ENCODE assay signal across 1 cellular context in the genomic region with DNA sequence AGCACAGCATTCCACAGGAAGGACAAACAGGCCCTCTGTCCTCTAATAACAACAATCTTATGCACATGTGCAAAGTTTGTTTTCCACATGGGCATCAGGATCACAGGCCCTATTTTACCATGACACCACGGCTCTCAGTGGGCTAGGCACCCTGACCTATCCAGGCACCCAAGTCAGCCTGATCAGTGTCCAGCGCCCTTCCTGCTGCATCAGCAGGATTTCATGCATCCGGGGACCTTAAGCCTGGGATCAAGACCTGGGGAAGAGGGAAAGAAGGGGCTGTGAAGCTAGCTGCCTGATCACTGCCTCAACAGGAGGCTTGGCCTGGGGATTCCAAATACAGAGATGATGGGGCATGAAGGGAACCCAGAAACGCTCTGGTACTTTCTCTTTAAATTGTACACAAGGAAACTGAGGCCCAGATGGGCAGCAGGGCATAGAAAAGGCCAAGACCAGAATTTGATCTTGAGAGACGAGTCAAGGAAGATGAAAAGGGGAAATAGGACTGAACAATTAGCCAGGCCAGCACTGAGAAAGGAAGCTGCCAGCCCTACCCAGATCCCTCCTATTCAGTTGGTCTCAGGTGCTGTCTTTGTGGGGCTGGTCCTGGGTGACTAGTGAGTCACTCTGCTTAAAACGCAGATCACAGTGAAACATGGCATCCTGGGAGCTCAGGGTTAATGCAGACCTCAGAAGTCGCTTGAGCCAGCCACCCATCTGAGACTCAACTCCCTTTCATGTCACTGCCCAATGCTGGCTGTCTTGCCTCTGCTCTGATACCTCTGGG.
TF ChIP-seq lines count a peak whose summit lies in the region.

No MANE protein-coding gene starts in this region.

TF ChIP-seq in HepG2, 621 proteins besides CTCF, POLR2A, EP300 and RAD21:
- TF ChIP-seq HMG20B (CRISPR knock-in tag; conservative IDR thresholded peaks at IDR 0.05) = no peak
- TF ChIP-seq ZNF549 (CRISPR knock-in tag; IDR thresholded peaks at IDR 0.05) = no peak
- TF ChIP-seq, protein P1, sequence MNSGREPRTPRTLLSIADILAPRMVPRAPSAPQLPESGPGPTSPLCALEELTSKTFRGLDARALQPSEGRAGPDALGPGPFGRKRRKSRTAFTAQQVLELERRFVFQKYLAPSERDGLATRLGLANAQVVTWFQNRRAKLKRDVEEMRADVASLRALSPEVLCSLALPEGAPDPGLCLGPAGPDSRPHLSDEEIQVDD (CRISPR knock-in tag; IDR thresholded peaks at IDR 0.05; ENCODE audit: borderline replicate concordance) = no peak
- no peak for TF ChIP-seq ZNF558 (CRISPR knock-in tag; IDR thresholded peaks at IDR 0.05; ENCODE audit: borderline replicate concordance)
- TF ChIP-seq, protein P2, sequence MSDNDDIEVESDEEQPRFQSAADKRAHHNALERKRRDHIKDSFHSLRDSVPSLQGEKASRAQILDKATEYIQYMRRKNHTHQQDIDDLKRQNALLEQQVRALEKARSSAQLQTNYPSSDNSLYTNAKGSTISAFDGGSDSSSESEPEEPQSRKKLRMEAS (IDR thresholded peaks at IDR 0.05) = no peak
- TF ChIP-seq, protein P3, sequence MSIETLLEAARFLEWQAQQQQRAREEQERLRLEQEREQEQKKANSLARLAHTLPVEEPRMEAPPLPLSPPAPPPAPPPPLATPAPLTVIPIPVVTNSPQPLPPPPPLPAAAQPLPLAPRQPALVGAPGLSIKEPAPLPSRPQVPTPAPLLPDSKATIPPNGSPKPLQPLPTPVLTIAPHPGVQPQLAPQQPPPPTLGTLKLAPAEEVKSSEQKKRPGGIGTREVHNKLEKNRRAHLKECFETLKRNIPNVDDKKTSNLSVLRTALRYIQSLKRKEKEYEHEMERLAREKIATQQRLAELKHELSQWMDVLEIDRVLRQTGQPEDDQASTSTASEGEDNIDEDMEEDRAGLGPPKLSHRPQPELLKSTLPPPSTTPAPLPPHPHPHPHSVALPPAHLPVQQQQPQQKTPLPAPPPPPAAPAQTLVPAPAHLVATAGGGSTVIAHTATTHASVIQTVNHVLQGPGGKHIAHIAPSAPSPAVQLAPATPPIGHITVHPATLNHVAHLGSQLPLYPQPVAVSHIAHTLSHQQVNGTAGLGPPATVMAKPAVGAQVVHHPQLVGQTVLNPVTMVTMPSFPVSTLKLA (IDR thresholded peaks at IDR 0.05) = peak; percentile 75
- peak; percentile 44; the same call in 1 of the 2 replicates for TF ChIP-seq MAFF (IDR thresholded peaks at IDR 0.05; ENCODE audit: low read depth, low read length)
- TF ChIP-seq KMT2A (CRISPR knock-in tag; IDR thresholded peaks at IDR 0.05) = no peak
- TF ChIP-seq RBM39 (IDR thresholded peaks at IDR 0.05; ENCODE audit: low read depth, low read length, poor library complexity, severe bottlenecking) = no peak
- no peak for TF ChIP-seq JUN (CRISPR knock-in tag; IDR thresholded peaks at IDR 0.05)
- no peak for TF ChIP-seq NFKBIZ (CRISPR knock-in tag; IDR thresholded peaks at IDR 0.05)
- TF ChIP-seq ZNF75D (CRISPR knock-in tag; IDR thresholded peaks at IDR 0.05; ENCODE audit: borderline replicate concordance) = no peak
- TF ChIP-seq KDM5A (IDR thresholded peaks at IDR 0.05; ENCODE audit: borderline replicate concordance, low read length) = no peak
- TF ChIP-seq SRY (CRISPR knock-in tag; IDR thresholded peaks at IDR 0.05) = no peak
- TF ChIP-seq KLF6 (CRISPR knock-in tag; IDR thresholded peaks at IDR 0.05) = no peak
- peak; percentile 60 to 72 for TF ChIP-seq MAFK (conservative IDR thresholded peaks at IDR 0.05 in 1 of 2, IDR thresholded peaks at IDR 0.05 in 1 of 2; ENCODE audit: low read length in 2 of 2)
- TF ChIP-seq NFE2L1 (CRISPR knock-in tag; IDR thresholded peaks at IDR 0.05; ENCODE audit: borderline replicate concordance) = no peak
- TF ChIP-seq SALL1 (CRISPR knock-in tag; IDR thresholded peaks at IDR 0.05) = no peak
- TF ChIP-seq ZNF570 (CRISPR knock-in tag; IDR thresholded peaks at IDR 0.05; ENCODE audit: borderline replicate concordance) = no peak
- no peak for TF ChIP-seq ZNF616 (CRISPR knock-in tag; IDR thresholded peaks at IDR 0.05; ENCODE audit: low read depth)
- TF ChIP-seq, protein P4, sequence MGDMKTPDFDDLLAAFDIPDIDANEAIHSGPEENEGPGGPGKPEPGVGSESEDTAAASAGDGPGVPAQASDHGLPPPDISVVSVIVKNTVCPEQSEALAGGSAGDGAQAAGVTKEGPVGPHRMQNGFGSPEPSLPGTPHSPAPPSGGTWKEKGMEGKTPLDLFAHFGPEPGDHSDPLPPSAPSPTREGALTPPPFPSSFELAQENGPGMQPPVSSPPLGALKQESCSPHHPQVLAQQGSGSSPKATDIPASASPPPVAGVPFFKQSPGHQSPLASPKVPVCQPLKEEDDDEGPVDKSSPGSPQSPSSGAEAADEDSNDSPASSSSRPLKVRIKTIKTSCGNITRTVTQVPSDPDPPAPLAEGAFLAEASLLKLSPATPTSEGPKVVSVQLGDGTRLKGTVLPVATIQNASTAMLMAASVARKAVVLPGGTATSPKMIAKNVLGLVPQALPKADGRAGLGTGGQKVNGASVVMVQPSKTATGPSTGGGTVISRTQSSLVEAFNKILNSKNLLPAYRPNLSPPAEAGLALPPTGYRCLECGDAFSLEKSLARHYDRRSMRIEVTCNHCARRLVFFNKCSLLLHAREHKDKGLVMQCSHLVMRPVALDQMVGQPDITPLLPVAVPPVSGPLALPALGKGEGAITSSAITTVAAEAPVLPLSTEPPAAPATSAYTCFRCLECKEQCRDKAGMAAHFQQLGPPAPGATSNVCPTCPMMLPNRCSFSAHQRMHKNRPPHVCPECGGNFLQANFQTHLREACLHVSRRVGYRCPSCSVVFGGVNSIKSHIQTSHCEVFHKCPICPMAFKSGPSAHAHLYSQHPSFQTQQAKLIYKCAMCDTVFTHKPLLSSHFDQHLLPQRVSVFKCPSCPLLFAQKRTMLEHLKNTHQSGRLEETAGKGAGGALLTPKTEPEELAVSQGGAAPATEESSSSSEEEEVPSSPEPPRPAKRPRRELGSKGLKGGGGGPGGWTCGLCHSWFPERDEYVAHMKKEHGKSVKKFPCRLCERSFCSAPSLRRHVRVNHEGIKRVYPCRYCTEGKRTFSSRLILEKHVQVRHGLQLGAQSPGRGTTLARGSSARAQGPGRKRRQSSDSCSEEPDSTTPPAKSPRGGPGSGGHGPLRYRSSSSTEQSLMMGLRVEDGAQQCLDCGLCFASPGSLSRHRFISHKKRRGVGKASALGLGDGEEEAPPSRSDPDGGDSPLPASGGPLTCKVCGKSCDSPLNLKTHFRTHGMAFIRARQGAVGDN (CRISPR knock-in tag; IDR thresholded peaks at IDR 0.05) = peak; percentile 29; the same call in 1 of the 2 replicates
- TF ChIP-seq HNRNPUL1 (IDR thresholded peaks at IDR 0.05; ENCODE audit: low read depth, low read length) = no peak
- no peak for TF ChIP-seq NCOA5 (CRISPR knock-in tag; IDR thresholded peaks at IDR 0.05)
- TF ChIP-seq, protein P5, sequence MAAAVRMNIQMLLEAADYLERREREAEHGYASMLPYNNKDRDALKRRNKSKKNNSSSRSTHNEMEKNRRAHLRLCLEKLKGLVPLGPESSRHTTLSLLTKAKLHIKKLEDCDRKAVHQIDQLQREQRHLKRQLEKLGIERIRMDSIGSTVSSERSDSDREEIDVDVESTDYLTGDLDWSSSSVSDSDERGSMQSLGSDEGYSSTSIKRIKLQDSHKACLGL (CRISPR knock-in tag; IDR thresholded peaks at IDR 0.05) = no peak
- TF ChIP-seq, protein P6, sequence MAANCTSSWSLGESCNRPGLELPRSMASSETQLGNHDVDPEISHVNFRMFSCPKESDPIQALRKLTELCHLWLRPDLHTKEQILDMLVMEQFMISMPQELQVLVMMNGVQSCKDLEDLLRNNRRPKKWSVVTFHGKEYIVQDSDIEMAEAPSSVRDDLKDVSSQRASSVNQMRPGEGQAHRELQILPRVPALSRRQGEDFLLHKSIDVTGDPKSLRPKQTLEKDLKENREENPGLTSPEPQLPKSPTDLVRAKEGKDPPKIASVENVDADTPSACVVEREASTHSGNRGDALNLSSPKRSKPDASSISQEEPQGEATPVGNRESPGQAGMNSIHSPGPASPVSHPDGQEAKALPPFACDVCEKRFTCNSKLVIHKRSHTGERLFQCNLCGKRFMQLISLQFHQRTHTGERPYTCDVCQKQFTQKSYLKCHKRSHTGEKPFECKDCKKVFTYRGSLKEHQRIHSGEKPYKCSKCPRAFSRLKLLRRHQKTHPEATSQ (CRISPR knock-in tag; IDR thresholded peaks at IDR 0.05; ENCODE audit: borderline replicate concordance) = no peak
- no peak for TF ChIP-seq CHD2 (IDR thresholded peaks at IDR 0.05; ENCODE audit: low read depth, low read length)
- TF ChIP-seq ZNF850 (CRISPR knock-in tag; conservative IDR thresholded peaks at IDR 0.05) = no peak
- TF ChIP-seq KLF9 (CRISPR knock-in tag; IDR thresholded peaks at IDR 0.05; ENCODE audit: low read depth) = no peak
- TF ChIP-seq ZNF883 (CRISPR knock-in tag; IDR thresholded peaks at IDR 0.05; ENCODE audit: not compliant biosample characterization) = no peak
- TF ChIP-seq ZNF557 (CRISPR knock-in tag; IDR thresholded peaks at IDR 0.05) = no peak
- TF ChIP-seq, protein P7, sequence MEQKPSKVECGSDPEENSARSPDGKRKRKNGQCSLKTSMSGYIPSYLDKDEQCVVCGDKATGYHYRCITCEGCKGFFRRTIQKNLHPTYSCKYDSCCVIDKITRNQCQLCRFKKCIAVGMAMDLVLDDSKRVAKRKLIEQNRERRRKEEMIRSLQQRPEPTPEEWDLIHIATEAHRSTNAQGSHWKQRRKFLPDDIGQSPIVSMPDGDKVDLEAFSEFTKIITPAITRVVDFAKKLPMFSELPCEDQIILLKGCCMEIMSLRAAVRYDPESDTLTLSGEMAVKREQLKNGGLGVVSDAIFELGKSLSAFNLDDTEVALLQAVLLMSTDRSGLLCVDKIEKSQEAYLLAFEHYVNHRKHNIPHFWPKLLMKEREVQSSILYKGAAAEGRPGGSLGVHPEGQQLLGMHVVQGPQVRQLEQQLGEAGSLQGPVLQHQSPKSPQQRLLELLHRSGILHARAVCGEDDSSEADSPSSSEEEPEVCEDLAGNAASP (CRISPR knock-in tag; IDR thresholded peaks at IDR 0.05; ENCODE audit: borderline replicate concordance) = no peak
TF ChIP-seq in HepG2: peak in this region for 4.
